ENCODE assay signal across 8 cellular contexts in genomic region chr6:19024737-19025136, GRCh38.
DNase-seq lines count a peak whose midpoint lies in the region; ATAC-seq lines count a peak whose summit lies in the region.

No MANE protein-coding gene starts in this region.

- DNase-seq in ELF-1 (ENCODE audit: low read depth, low spot score) = peak; percentile 63
- DNase-seq in NCI-H1105 treated with DMSO at 0.1 percent for 48 hours (lab: John Stamatoyannopoulos, UW) = peak; percentile 68
- peak; percentile 2 for DNase-seq in amniotic stem cell (lab: John Stamatoyannopoulos, UW)
- DNase-seq in left lobe of liver (ENCODE audit: low spot score) = no peak
- DNase-seq in activated CD4-positive, alpha-beta T cell treated with anti-CD3 and anti-CD28 coated beads, Interleukin-2, amount 50 U/mL, for 4 hours = no peak
- DNase-seq in middle frontal gyrus (ENCODE audit: extremely low spot score, low spot score) = no peak
- no peak for DNase-seq in DMS153 treated with DMSO at 0.1 percent for 48 hours (lab: John Stamatoyannopoulos, UW; ENCODE audit: unreplicated experiment)

- ATAC-seq in left lobe of liver = peak; percentile 70
- ATAC-seq in HG02763 (IDR thresholded peaks at IDR 0.05; ENCODE audit: unreplicated experiment) = no peak

Comparison
In these comparisons a context has a peak if more than half of its experiments do, and no peak if none do; other contexts are left out.
1. DNase-seq: peak in ELF-1 (single experiment), NCI-H1105 treated with DMSO at 0.1 percent for 48 hours (single experiment) and amniotic stem cell (single experiment); none in left lobe of liver (single experiment), activated CD4-positive, alpha-beta T cell treated with anti-CD3 and anti-CD28 coated beads, Interleukin-2, amount 50 U/mL, for 4 hours (0 of 2), middle frontal gyrus (single experiment) and DMS153 treated with DMSO at 0.1 percent for 48 hours (single experiment).